17 cellular contexts compared by ENCODE assay signal in genomic region chr3:136708339-136708985, GRCh38. TPM values are rescaled to one million over a fixed set of nuclear protein-coding genes. Genes with fewer than 3 reads are reported as not detected.
DNase-seq lines count a peak whose midpoint lies in the region; ATAC-seq and TF ChIP-seq lines count a peak whose summit lies in the region.
"Had no signal": no experiment of that assay in that cellular context is flagged by ENCODE, and none has a peak within 500 bp of the region (broad histone marks: within the 10 kb centered on the region; RNA-seq: fewer than 3 reads in every experiment).

No MANE protein-coding gene starts in this region.

- no peaks in the 10 kb centered on the region for H3K9me3 ChIP-seq in naive thymus-derived CD4-positive, alpha-beta T cell (ENCODE audit: control insufficient read depth in 2 of 3, low read length in 3 of 3)
- H3K9me3 ChIP-seq: A549, SK-N-SH had no signal

- peak; percentile 25 for DNase-seq in CD1c-positive myeloid dendritic cell (ENCODE audit: extremely low spot score)
- DNase-seq in NB4 (ENCODE audit: low read depth) = peak; percentile 40
- peak; percentile 12 to 30 for DNase-seq in cardiac fibroblast (ENCODE audit: low read depth in 2 of 2)
- DNase-seq in naive thymus-derived CD4-positive, alpha-beta T cell = no peak
- no peak for DNase-seq in NCI-H146 (lab: John Stamatoyannopoulos, UW)
- DNase-seq in islet precursor cell = no peak
- no peak for DNase-seq in glutamatergic neuron
- DNase-seq in GM23338 (ENCODE audit: low spot score) = no peak
- DNase-seq: CD4-positive, CD25-positive, alpha-beta regulatory T cell; DMS79; KBM-7; NCI-H1417; NCI-H2029; NCI-H2171 treated with DMSO at 0.1 percent for 48 hours; NCI-H510A treated with DMSO at 0.1 percent for 48 hours; SK-N-SH had no signal

- peaks cover 96% of the 10 kb centered on the region for H3K79me2 ChIP-seq in GM23338 (replicated peaks; ENCODE audit: insufficient read depth)

- H3K4me3 ChIP-seq in NB4 (ENCODE audit: low read depth, low read length) (no peak overlapping the region), cardiac fibroblast (replicated peaks in 1 of 2; ENCODE audit: low read depth in 2 of 2, low read length in 2 of 2) (no peak overlapping the region), GM23338 (no peak overlapping the region)
- no peak overlapping the region for H3K4me3 ChIP-seq in naive thymus-derived CD4-positive, alpha-beta T cell (ENCODE audit: low read length)
- H3K4me3 ChIP-seq: A549 had no signal

- H3K36me3 Mint-ChIP-seq in naive thymus-derived CD4-positive, alpha-beta T cell = peaks cover 0 to 50% (median 38%) of the 10 kb centered on the region in 5 donors
- H3K36me3 Mint-ChIP-seq in glutamatergic neuron (ENCODE audit: unreplicated experiment) (no peaks in the 10 kb centered on the region), GM23338 (ENCODE audit: low read depth) (peaks cover 7% of the 10 kb centered on the region; the same call in 1 of the 3 replicates)

- TF ChIP-seq CTCF in NB4 (IDR thresholded peaks at IDR 0.05; ENCODE audit: low read depth, low read length) (no peak), cardiac fibroblast (IDR thresholded peaks at IDR 0.05; ENCODE audit: low read depth, low read length) (no peak), glutamatergic neuron (IDR thresholded peaks at IDR 0.05; ENCODE audit: partially characterized antibody, unreplicated experiment) (no peak), GM23338 (conservative IDR thresholded peaks at IDR 0.05; ENCODE audit: low read depth in 2 of 2) (no peak)

- no peak overlapping the region for H3K4me3 Mint-ChIP-seq in naive thymus-derived CD4-positive, alpha-beta T cell
- H3K4me3 Mint-ChIP-seq in glutamatergic neuron (ENCODE audit: unreplicated experiment) = no peak overlapping the region
- no peak overlapping the region for H3K4me3 Mint-ChIP-seq in GM23338

- CTCF ChIA-PET in naive thymus-derived CD4-positive, alpha-beta T cell (lab: Charles Lee) = no interaction called here

- intact Hi-C loops in naive thymus-derived CD4-positive, alpha-beta T cell (cut with micrococcal nuclease) = no loop called here

- peaks cover 0 to 5% (median 0%) of the 10 kb centered on the region in 3 experiments for H3K36me3 ChIP-seq in naive thymus-derived CD4-positive, alpha-beta T cell (ENCODE audit: control insufficient read depth in 2 of 3, insufficient read depth in 3 of 3, low read length in 3 of 3)
- no peaks in the 10 kb centered on the region for H3K36me3 ChIP-seq in GM23338 (ENCODE audit: insufficient read depth)

- POLR2A ChIA-PET in naive thymus-derived CD4-positive, alpha-beta T cell (lab: Charles Lee) = no interaction called here

- no peaks in the 10 kb centered on the region for H3K27me3 Mint-ChIP-seq in naive thymus-derived CD4-positive, alpha-beta T cell
- no peaks in the 10 kb centered on the region for H3K27me3 Mint-ChIP-seq in glutamatergic neuron (ENCODE audit: unreplicated experiment)
- H3K27me3 Mint-ChIP-seq in GM23338 (ENCODE audit: insufficient read depth, low read depth, poor library complexity) = peaks cover 2% of the 10 kb centered on the region
- H3K27me3 Mint-ChIP-seq: CD4-positive, CD25-positive, alpha-beta regulatory T cell had no signal

- H3K9me3 Mint-ChIP-seq in naive thymus-derived CD4-positive, alpha-beta T cell = peaks cover 0 to 11% (median 2%) of the 10 kb centered on the region in 11 donors
- H3K9me3 Mint-ChIP-seq in glutamatergic neuron (ENCODE audit: unreplicated experiment) (no peaks in the 10 kb centered on the region), GM23338 (no peaks in the 10 kb centered on the region)

- H3K27ac Mint-ChIP-seq in naive thymus-derived CD4-positive, alpha-beta T cell = no peak overlapping the region
- H3K27ac Mint-ChIP-seq in glutamatergic neuron (ENCODE audit: unreplicated experiment) (no peak overlapping the region), GM23338 (no peak overlapping the region)
- H3K27ac Mint-ChIP-seq: CD4-positive, CD25-positive, alpha-beta regulatory T cell had no signal

- no peak overlapping the region for H2AFZ ChIP-seq in GM23338

- H4K20me1 ChIP-seq in GM23338 (replicated peaks; ENCODE audit: insufficient read depth) = peaks cover 3% of the 10 kb centered on the region

- H3K27me3 ChIP-seq in naive thymus-derived CD4-positive, alpha-beta T cell (ENCODE audit: control insufficient read depth in 2 of 2, insufficient read depth in 2 of 2, low read length in 2 of 2) = no peaks in the 10 kb centered on the region
- no peaks in the 10 kb centered on the region for H3K27me3 ChIP-seq in GM23338 (ENCODE audit: insufficient read depth)

- no peak overlapping the region for H3K27ac ChIP-seq in naive thymus-derived CD4-positive, alpha-beta T cell (ENCODE audit: low read depth, low read length)
- no peak overlapping the region for H3K27ac ChIP-seq in GM23338 (ENCODE audit: low read depth)
- H3K27ac ChIP-seq: A549 had no signal

- H3K4me1 ChIP-seq in naive thymus-derived CD4-positive, alpha-beta T cell (ENCODE audit: control insufficient read depth in 2 of 2, insufficient read depth in 2 of 2, low read length in 2 of 2) = no peaks in the 10 kb centered on the region
- H3K4me1 ChIP-seq in GM23338 (ENCODE audit: insufficient read depth) = no peaks in the 10 kb centered on the region

- H3K9me2 ChIP-seq in GM23338 (ENCODE audit: insufficient read depth) = no peaks in the 10 kb centered on the region
- H3K9me2 ChIP-seq: SK-N-SH had no signal

- no peaks in the 10 kb centered on the region for H3F3A ChIP-seq in GM23338 (replicated peaks; ENCODE audit: low read depth)

- peak; percentile 22 for ATAC-seq in naive thymus-derived CD4-positive, alpha-beta T cell
- ATAC-seq in GM23338 = no peak
- ATAC-seq: A549 had no signal

- no peak for TF ChIP-seq POLR2A in NB4 (IDR thresholded peaks at IDR 0.05; ENCODE audit: extremely low read depth, insufficient read length)

- H3K4me1 Mint-ChIP-seq in naive thymus-derived CD4-positive, alpha-beta T cell = peaks cover 8 to 58% (median 48%) of the 10 kb centered on the region in 7 donors
- H3K4me1 Mint-ChIP-seq in glutamatergic neuron (ENCODE audit: low read depth, unreplicated experiment) (peaks cover 3% of the 10 kb centered on the region), GM23338 (peaks cover 9% of the 10 kb centered on the region; the same call in 2 of the 3 replicates)

- no peak overlapping the region for H3K4me2 ChIP-seq in GM23338
- H3K4me2 ChIP-seq: A549, SK-N-SH had no signal

TF ChIP-seq in GM23338, 12 proteins besides CTCF, POLR2A, EP300 and RAD21:
- TF ChIP-seq CREB1 (CRISPR knock-in tag; IDR thresholded peaks at IDR 0.05; ENCODE audit: low read depth) (no peak), EZH2phosphoT487 (IDR thresholded peaks at IDR 0.05; ENCODE audit: unreplicated experiment) (no peak), NANOG (IDR thresholded peaks at IDR 0.05; ENCODE audit: borderline replicate concordance) (no peak), ZNF331 (CRISPR knock-in tag; IDR thresholded peaks at IDR 0.05; ENCODE audit: low read depth) (no peak), EZH2 (IDR thresholded peaks at IDR 0.05; ENCODE audit: low read depth, unreplicated experiment) (no peak), POLR2AphosphoS5 (IDR thresholded peaks at IDR 0.05; ENCODE audit: low read depth) (no peak)
- TF ChIP-seq, protein P1, sequence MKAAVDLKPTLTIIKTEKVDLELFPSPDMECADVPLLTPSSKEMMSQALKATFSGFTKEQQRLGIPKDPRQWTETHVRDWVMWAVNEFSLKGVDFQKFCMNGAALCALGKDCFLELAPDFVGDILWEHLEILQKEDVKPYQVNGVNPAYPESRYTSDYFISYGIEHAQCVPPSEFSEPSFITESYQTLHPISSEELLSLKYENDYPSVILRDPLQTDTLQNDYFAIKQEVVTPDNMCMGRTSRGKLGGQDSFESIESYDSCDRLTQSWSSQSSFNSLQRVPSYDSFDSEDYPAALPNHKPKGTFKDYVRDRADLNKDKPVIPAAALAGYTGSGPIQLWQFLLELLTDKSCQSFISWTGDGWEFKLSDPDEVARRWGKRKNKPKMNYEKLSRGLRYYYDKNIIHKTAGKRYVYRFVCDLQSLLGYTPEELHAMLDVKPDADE (IDR thresholded peaks at IDR 0.05) = no peak
TF ChIP-seq in GM23338: peak in this region for 0.

RNA-seq across cellular contexts. Expression of gene STAG1, which starts 43.7 kb away (rescaled TPM):
- total RNA-seq in naive thymus-derived CD4-positive, alpha-beta T cell = 10 to 100 TPM; 39.7 to 50.7 (median 43.6) TPM
- polyA plus RNA-seq in naive thymus-derived CD4-positive, alpha-beta T cell = 10 to 100 TPM; 18.5 to 19.2 TPM
- 22.8 TPM for total RNA-seq in glutamatergic neuron (ENCODE audit: unreplicated experiment)
- 21.9 and 23.7 TPM in 2 replicates for total RNA-seq in GM23338 (2014; rRNA removed; shearing (Covaris generic))
- 7.6 and 9.0 TPM in 2 replicates for polyA plus RNA-seq in GM23338 (2016; fragmentation: Nextera tagmentation; extraction: Ambion mirVana)

Comparison
In these comparisons a context has a peak if more than half of its experiments do, and no peak if none do; other contexts are left out.
1. DNase-seq: peak in CD1c-positive myeloid dendritic cell (single experiment), NB4 (single experiment) and cardiac fibroblast (2 of 2); none in naive thymus-derived CD4-positive, alpha-beta T cell (0 of 9), NCI-H146 (single experiment), islet precursor cell (single experiment), glutamatergic neuron (single experiment) and GM23338 (single experiment).